Comparison of ENCODE assay signal across 11 cellular contexts in genomic region chr19:41893899-41894298, GRCh38. TPM values are rescaled to one million over a fixed set of nuclear protein-coding genes. Genes with fewer than 3 reads are reported as not detected.
DNase-seq lines count a peak whose midpoint lies in the region; FAIRE-seq and TF ChIP-seq lines count a peak whose summit lies in the region.
"Had no signal": no experiment of that assay in that cellular context is flagged by ENCODE, and none has a peak within 500 bp of the region (broad histone marks: within the 10 kb centered on the region; RNA-seq: fewer than 3 reads in every experiment).

No MANE protein-coding gene starts in this region.

- no peaks in the 10 kb centered on the region for H3K9me3 ChIP-seq in BLaER1

- H3K9ac ChIP-seq in BLaER1 = no peak overlapping the region

- no peak for TF ChIP-seq POLR2A in GM12892 (IDR thresholded peaks at IDR 0.05; ENCODE audit: low read depth, low read length)

- H3K4me1 ChIP-seq in BLaER1 = peaks cover 41% of the 10 kb centered on the region

- H3K4me3 ChIP-seq in BLaER1 (no peak overlapping the region), fibroblast of pulmonary artery (replicated peaks; ENCODE audit: low read depth, low read length) (no peak overlapping the region)

- H3K27ac ChIP-seq in BLaER1 = peak overlapping the region; percentile 30; the same call in 1 of the 2 replicates
- H3K27ac ChIP-seq: HL-60 had no signal

- peaks cover 82% of the 10 kb centered on the region for H3K36me3 ChIP-seq in BLaER1

- FAIRE-seq in GM12892 (lab: Jason Lieb, UNC) = peak; percentile 21
- FAIRE-seq: G401.6 had no signal

- DNase-seq in GM12892 (ENCODE audit: insufficient read length) (no peak), SW480 (ENCODE audit: low spot score) (peak; percentile 28), fibroblast of pulmonary artery (ENCODE audit: low read depth) (no peak), COR-L47 (lab: John Stamatoyannopoulos, UW) (no peak), NCI-H1436 treated with DMSO at 0.1 percent for 48 hours (lab: John Stamatoyannopoulos, UW) (no peak), NCI-H446 (lab: John Stamatoyannopoulos, UW) (no peak), occipital lobe (lab: John Stamatoyannopoulos, UW) (no peak)

- 0 out of 2 replicates have a peak overlapping the region, but pooled peaks have one; percentile 9 for H3K4me2 ChIP-seq in BLaER1

- peak; percentile 6 for TF ChIP-seq CTCF in fibroblast of pulmonary artery (IDR thresholded peaks at IDR 0.05; ENCODE audit: low read length, missing control alignments)

- H3K27me3 ChIP-seq in BLaER1 = no peaks in the 10 kb centered on the region

- H4K20me1 ChIP-seq in BLaER1 = peaks cover 57% of the 10 kb centered on the region

RNA-seq across cellular contexts. Expression of gene ARHGEF1, which starts 10.9 kb away (rescaled TPM):
- polyA plus RNA-seq in GM12892 (2012; ENCODE audit: missing spikeins) = 67.2 TPM
- 8.7 TPM for total RNA-seq in occipital lobe

RNA-seq across cellular contexts. Expression of gene CD79A, which starts 16.8 kb away (rescaled TPM):
- 249 TPM for polyA plus RNA-seq in GM12892 (2012; ENCODE audit: missing spikeins)
- not detected for total RNA-seq in occipital lobe

RNA-seq across cellular contexts. Expression of gene RPS19, which starts 33.8 kb away (rescaled TPM):
- 4,494 TPM for polyA plus RNA-seq in GM12892 (2012; ENCODE audit: missing spikeins)
- 405 TPM for total RNA-seq in occipital lobe

RNA-seq across cellular contexts. Expression of gene ERFL, which starts 34.4 kb away (rescaled TPM):
- polyA plus RNA-seq in GM12892 (2012; ENCODE audit: missing spikeins) = 0.13 TPM
- total RNA-seq in occipital lobe = not detected
- total RNA-seq: dermis microvascular lymphatic vessel endothelial cell had no signal

RNA-seq across cellular contexts. Expression of gene DMRTC2, which starts 49.1 kb away (rescaled TPM):
- polyA plus RNA-seq in GM12892 (2012; ENCODE audit: missing spikeins) = not detected
- not detected for total RNA-seq in occipital lobe
- total RNA-seq: dermis microvascular lymphatic vessel endothelial cell had no signal
